8 cellular contexts compared by ENCODE assay signal in genomic region chr1:150764617-150765090, GRCh38. TPM values are rescaled to one million over a fixed set of nuclear protein-coding genes. Genes with fewer than 3 reads are reported as not detected.
DNase-seq lines count a peak whose midpoint lies in the region; ATAC-seq lines count a peak whose summit lies in the region.

No MANE protein-coding gene starts in this region.

- H3K4me3 ChIP-seq in mesendoderm (ENCODE audit: low read length) = no peak overlapping the region

- H3K4ac ChIP-seq in mesendoderm (ENCODE audit: low read depth, low read length) = no peak overlapping the region

- no CpG with 5 or more reads among the region's 2 CpGs for WGBS in mesendoderm (ENCODE audit: extremely low coverage, insufficient coverage, low lambda C conversion rate)

- H3K9ac ChIP-seq in mesendoderm (ENCODE audit: low read length) = no peak overlapping the region

- H2AK5ac ChIP-seq in mesendoderm (ENCODE audit: low read length) = no peak overlapping the region

- H3K36me3 ChIP-seq in mesendoderm (ENCODE audit: control insufficient read depth, insufficient read depth, low read length) = no peaks in the 10 kb centered on the region

- H3K9me3 Mint-ChIP-seq in activated CD4-positive, alpha-beta T cell treated with anti-CD3 and anti-CD28 coated beads, Interleukin-2, amount 10 ng/mL, durations not matched to agents 24 days and 14 days = peaks cover 5% of the 10 kb centered on the region
- H3K9me3 Mint-ChIP-seq in T-helper 1 cell treated with Interleukin-12 subunit alpha and Interleukin-12 subunit beta and Interleukin-4 antibody, amounts not matched to agents 30 μg/mL and 1 μg/mL, for 36 hours = no peaks in the 10 kb centered on the region

- peaks cover 32% of the 10 kb centered on the region for H3K4me1 Mint-ChIP-seq in activated CD4-positive, alpha-beta T cell treated with anti-CD3 and anti-CD28 coated beads, Interleukin-2, amount 10 ng/mL, durations not matched to agents 24 days and 14 days
- H3K4me1 Mint-ChIP-seq in T-helper 1 cell treated with Interleukin-12 subunit alpha and Interleukin-12 subunit beta and Interleukin-4 antibody, amounts not matched to agents 30 μg/mL and 1 μg/mL, for 36 hours (ENCODE audit: low read depth) = peaks cover 33% of the 10 kb centered on the region

- H3K27ac ChIP-seq in mesendoderm (ENCODE audit: low read depth, low read length) = no peak overlapping the region

- DNase-seq in activated CD4-positive, alpha-beta T cell treated with anti-CD3 and anti-CD28 coated beads, Interleukin-2, amount 10 ng/mL, durations not matched to agents 24 days and 14 days = peak; percentile 60
- DNase-seq in activated CD4-positive, alpha-beta T cell treated with anti-CD3 and anti-CD28 coated beads, Interleukin-2, amount 50 U/mL, for 48 hours = no peak
- DNase-seq in glomerular endothelial cell (ENCODE audit: extremely low read depth, low read depth, low spot score) = peak; percentile 78
- peak; percentile 31 for DNase-seq in stromal cell of bone marrow (ENCODE audit: low read depth)
- no peak for DNase-seq in mesendoderm
- no peak for DNase-seq in activated CD8-positive, alpha-beta memory T cell treated with anti-CD3 and anti-CD28 coated beads for 24 hours

- H3K27me3 Mint-ChIP-seq in activated CD4-positive, alpha-beta T cell treated with anti-CD3 and anti-CD28 coated beads, Interleukin-2, amount 10 ng/mL, durations not matched to agents 24 days and 14 days = no peaks in the 10 kb centered on the region
- no peaks in the 10 kb centered on the region for H3K27me3 Mint-ChIP-seq in T-helper 1 cell treated with Interleukin-12 subunit alpha and Interleukin-12 subunit beta and Interleukin-4 antibody, amounts not matched to agents 30 μg/mL and 1 μg/mL, for 36 hours (ENCODE audit: low read depth)

- no peaks in the 10 kb centered on the region for H3K27me3 ChIP-seq in mesendoderm (ENCODE audit: insufficient read depth, low read length, poor library complexity)

- no peak overlapping the region for H3K23ac ChIP-seq in mesendoderm (ENCODE audit: low read length)

- ATAC-seq in HG03439 (IDR thresholded peaks at IDR 0.05; ENCODE audit: unreplicated experiment) = no peak

- H3K4me3 Mint-ChIP-seq in activated CD4-positive, alpha-beta T cell treated with anti-CD3 and anti-CD28 coated beads, Interleukin-2, amount 10 ng/mL, durations not matched to agents 24 days and 14 days = peak overlapping the region; percentile 83
- H3K4me3 Mint-ChIP-seq in T-helper 1 cell treated with Interleukin-12 subunit alpha and Interleukin-12 subunit beta and Interleukin-4 antibody, amounts not matched to agents 30 μg/mL and 1 μg/mL, for 36 hours = peak overlapping the region; percentile 89

- no peak overlapping the region for H4K8ac ChIP-seq in mesendoderm (ENCODE audit: low read depth, low read length)

- H3K4me1 ChIP-seq in mesendoderm (ENCODE audit: control insufficient read depth, low read depth, low read length) = no peaks in the 10 kb centered on the region

- intact Hi-C loops in activated CD4-positive, alpha-beta T cell treated with anti-CD3 and anti-CD28 coated beads, Interleukin-2, amount 10 ng/mL, durations not matched to agents 24 days and 14 days (cut with micrococcal nuclease) = loop anchor here (1.0 to 10.0 kb wide), 6 partner anchors 12 to 210 kb away; partner anchors contain the start of genes CERS2, ENSA and GOLPH3L

- H3K56ac ChIP-seq in mesendoderm (ENCODE audit: low read length) = no peak overlapping the region

- no peak overlapping the region for H4K5ac ChIP-seq in mesendoderm (ENCODE audit: low read length)

- no peaks in the 10 kb centered on the region for H3K79me1 ChIP-seq in mesendoderm (ENCODE audit: low read length)

- no peak overlapping the region for H2BK120ac ChIP-seq in mesendoderm (ENCODE audit: low read depth, low read length)

- no peak overlapping the region for H2BK15ac ChIP-seq in mesendoderm (replicated peaks; ENCODE audit: low read depth)

- H3K36me3 Mint-ChIP-seq in activated CD4-positive, alpha-beta T cell treated with anti-CD3 and anti-CD28 coated beads, Interleukin-2, amount 10 ng/mL, durations not matched to agents 24 days and 14 days (ENCODE audit: low read depth) = peaks cover 32% of the 10 kb centered on the region
- H3K36me3 Mint-ChIP-seq in T-helper 1 cell treated with Interleukin-12 subunit alpha and Interleukin-12 subunit beta and Interleukin-4 antibody, amounts not matched to agents 30 μg/mL and 1 μg/mL, for 36 hours (ENCODE audit: low read depth) = peaks cover 33% of the 10 kb centered on the region

- no peak overlapping the region for H2BK5ac ChIP-seq in mesendoderm (ENCODE audit: low read length)

- peak overlapping the region; percentile 91 for H3K27ac Mint-ChIP-seq in activated CD4-positive, alpha-beta T cell treated with anti-CD3 and anti-CD28 coated beads, Interleukin-2, amount 10 ng/mL, durations not matched to agents 24 days and 14 days
- peak overlapping the region; percentile 91 for H3K27ac Mint-ChIP-seq in T-helper 1 cell treated with Interleukin-12 subunit alpha and Interleukin-12 subunit beta and Interleukin-4 antibody, amounts not matched to agents 30 μg/mL and 1 μg/mL, for 36 hours

- H3K4me2 ChIP-seq in mesendoderm (ENCODE audit: low read length) = no peak overlapping the region

- H3K79me2 ChIP-seq in mesendoderm (ENCODE audit: control insufficient read depth, insufficient read depth, low read length) = no peaks in the 10 kb centered on the region

- no peak overlapping the region for H3K18ac ChIP-seq in mesendoderm (ENCODE audit: low read length)

RNA-seq across cellular contexts. Expression of gene CTSS, which starts 0.9 kb away (rescaled TPM):
- total RNA-seq in activated CD4-positive, alpha-beta T cell treated with anti-CD3 and anti-CD28 coated beads, Interleukin-2, amount 10 ng/mL, durations not matched to agents 24 days and 14 days = 26.9 and 28.3 TPM in 2 replicates
- total RNA-seq in glomerular endothelial cell = 87.7 and 137 TPM in 2 replicates
- polyA plus RNA-seq in mesendoderm (2013, experiment 1 of 2) = 0.06 TPM
- 0.04 TPM for polyA plus RNA-seq in mesendoderm (2013, experiment 2 of 2)

RNA-seq across cellular contexts. Expression of gene CTSK, which starts 43.4 kb away (rescaled TPM):
- total RNA-seq in activated CD4-positive, alpha-beta T cell treated with anti-CD3 and anti-CD28 coated beads, Interleukin-2, amount 10 ng/mL, durations not matched to agents 24 days and 14 days = 1.3 and 2.1 TPM in 2 replicates
- total RNA-seq in glomerular endothelial cell = 2.3 and 5.5 TPM in 2 replicates
- 4.6 TPM for polyA plus RNA-seq in mesendoderm (2013, experiment 1 of 2)
- 5.2 TPM for polyA plus RNA-seq in mesendoderm (2013, experiment 2 of 2)

RNA-seq across cellular contexts. Expression of gene HORMAD1, which starts 44.0 kb away (rescaled TPM):
- total RNA-seq in activated CD4-positive, alpha-beta T cell treated with anti-CD3 and anti-CD28 coated beads, Interleukin-2, amount 10 ng/mL, durations not matched to agents 24 days and 14 days = not detected in 2 replicates
- 0.47 TPM in 1 of 2 replicates, not detected in the other for total RNA-seq in glomerular endothelial cell
- not detected for polyA plus RNA-seq in mesendoderm (2013, experiment 1 of 2)
- polyA plus RNA-seq in mesendoderm (2013, experiment 2 of 2) = not detected

Comparison
In these comparisons a context has a peak if more than half of its experiments do, and no peak if none do; other contexts are left out.
1. DNase-seq: peak in activated CD4-positive, alpha-beta T cell treated with anti-CD3 and anti-CD28 coated beads, Interleukin-2, amount 10 ng/mL, durations not matched to agents 24 days and 14 days (single experiment), glomerular endothelial cell (single experiment) and stromal cell of bone marrow (single experiment); none in activated CD4-positive, alpha-beta T cell treated with anti-CD3 and anti-CD28 coated beads, Interleukin-2, amount 50 U/mL, for 48 hours (0 of 2), mesendoderm (single experiment) and activated CD8-positive, alpha-beta memory T cell treated with anti-CD3 and anti-CD28 coated beads for 24 hours (single experiment).